Comparison of ENCODE assay signal across 1 cellular context in the genomic region with DNA sequence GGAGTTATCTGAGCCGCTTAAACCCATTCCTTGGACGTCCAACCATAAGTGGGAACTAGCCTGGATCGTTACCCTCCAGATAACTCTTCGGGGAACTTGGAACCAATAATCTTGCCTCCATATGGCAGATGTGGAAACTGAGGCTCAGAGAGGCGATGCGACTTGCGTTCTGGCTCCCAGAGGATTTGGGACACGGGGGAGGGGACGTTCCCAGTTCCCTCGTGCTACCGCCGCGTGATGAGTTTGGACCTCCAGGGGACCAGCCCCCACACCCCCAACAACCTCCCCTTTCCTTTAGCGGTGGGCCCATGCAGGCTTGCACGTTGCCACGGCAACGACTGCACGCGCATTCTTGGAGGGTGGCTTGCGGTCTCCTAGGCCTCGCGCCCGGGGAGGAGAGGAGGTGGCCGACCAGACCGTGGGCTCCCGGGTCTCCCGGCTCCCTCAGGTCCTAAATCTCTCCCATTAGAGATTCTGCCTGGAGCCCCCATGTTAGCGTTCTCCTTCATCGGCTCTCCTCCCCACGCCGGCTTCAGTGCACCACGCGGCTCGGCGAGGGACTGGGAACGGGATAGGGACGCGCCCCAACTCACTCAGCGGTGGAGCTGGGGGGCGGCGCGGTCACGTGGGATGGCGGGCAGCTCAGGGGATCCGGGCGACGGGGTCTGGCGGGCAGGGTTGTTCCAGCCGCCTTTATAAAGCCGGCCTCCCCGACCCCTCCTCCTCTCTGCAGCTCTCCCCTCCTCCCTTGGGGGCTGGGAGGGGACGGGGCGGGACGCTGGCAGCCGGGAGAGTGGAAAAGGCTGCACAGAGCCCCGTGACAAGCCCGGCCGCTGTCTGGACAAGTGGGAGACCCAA.
TF ChIP-seq lines count a peak whose summit lies in the region.

A gene with protein sequence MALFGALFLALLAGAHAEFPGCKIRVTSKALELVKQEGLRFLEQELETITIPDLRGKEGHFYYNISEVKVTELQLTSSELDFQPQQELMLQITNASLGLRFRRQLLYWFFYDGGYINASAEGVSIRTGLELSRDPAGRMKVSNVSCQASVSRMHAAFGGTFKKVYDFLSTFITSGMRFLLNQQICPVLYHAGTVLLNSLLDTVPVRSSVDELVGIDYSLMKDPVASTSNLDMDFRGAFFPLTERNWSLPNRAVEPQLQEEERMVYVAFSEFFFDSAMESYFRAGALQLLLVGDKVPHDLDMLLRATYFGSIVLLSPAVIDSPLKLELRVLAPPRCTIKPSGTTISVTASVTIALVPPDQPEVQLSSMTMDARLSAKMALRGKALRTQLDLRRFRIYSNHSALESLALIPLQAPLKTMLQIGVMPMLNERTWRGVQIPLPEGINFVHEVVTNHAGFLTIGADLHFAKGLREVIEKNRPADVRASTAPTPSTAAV (minus strand): TSS at position 670 of the 858 bp plus-strand sequence. CDS start 703 bp downstream, outside the sequence.

TF ChIP-seq in GM12878, 131 proteins besides CTCF, POLR2A, EP300 and RAD21 (continued from another document):
- TF ChIP-seq, protein P1, sequence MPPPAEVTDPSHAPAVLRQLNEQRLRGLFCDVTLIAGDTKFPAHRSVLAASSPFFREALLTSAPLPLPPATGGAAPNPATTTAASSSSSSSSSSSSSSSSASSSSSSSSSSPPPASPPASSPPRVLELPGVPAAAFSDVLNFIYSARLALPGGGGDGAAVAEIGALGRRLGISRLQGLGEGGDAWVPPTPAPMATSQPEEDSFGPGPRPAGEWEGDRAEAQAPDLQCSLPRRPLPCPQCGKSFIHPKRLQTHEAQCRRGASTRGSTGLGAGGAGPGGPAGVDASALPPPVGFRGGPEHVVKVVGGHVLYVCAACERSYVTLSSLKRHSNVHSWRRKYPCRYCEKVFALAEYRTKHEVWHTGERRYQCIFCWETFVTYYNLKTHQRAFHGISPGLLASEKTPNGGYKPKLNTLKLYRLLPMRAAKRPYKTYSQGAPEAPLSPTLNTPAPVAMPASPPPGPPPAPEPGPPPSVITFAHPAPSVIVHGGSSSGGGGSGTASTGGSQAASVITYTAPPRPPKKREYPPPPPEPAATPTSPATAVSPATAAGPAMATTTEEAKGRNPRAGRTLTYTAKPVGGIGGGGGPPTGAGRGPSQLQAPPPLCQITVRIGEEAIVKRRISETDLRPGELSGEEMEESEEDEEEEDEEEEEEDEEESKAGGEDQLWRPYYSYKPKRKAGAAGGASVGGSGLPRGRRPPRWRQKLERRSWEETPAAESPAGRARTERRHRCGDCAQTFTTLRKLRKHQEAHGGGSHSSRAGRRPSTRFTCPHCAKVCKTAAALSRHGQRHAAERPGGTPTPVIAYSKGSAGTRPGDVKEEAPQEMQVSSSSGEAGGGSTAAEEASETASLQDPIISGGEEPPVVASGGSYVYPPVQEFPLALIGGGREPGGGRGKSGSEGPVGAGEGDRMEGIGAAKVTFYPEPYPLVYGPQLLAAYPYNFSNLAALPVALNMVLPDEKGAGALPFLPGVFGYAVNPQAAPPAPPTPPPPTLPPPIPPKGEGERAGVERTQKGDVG (CRISPR knock-in tag; IDR thresholded peaks at IDR 0.05), result 0 out of 2 replicates have a peak, but pooled peaks have one; percentile 16
- TF ChIP-seq PML (IDR thresholded peaks at IDR 0.05; ENCODE audit: low read length) (no peak), ZZZ3 (IDR thresholded peaks at IDR 0.05; ENCODE audit: control insufficient read depth, insufficient read length, low read depth) (no peak), RAD51 (IDR thresholded peaks at IDR 0.05) (peak; percentile 50; the same call in 1 of the 2 replicates), NFIC (IDR thresholded peaks at IDR 0.05; ENCODE audit: low read depth, low read length) (no peak), SIN3A (IDR thresholded peaks at IDR 0.05; ENCODE audit: low read depth, low read length) (peak; percentile 53; the same call in 1 of the 2 replicates), YBX1 (IDR thresholded peaks at IDR 0.05) (no peak)
TF ChIP-seq in GM12878: peak in this region for 14.
